ENCODE assay signal across 16 cellular contexts in the genomic region with DNA sequence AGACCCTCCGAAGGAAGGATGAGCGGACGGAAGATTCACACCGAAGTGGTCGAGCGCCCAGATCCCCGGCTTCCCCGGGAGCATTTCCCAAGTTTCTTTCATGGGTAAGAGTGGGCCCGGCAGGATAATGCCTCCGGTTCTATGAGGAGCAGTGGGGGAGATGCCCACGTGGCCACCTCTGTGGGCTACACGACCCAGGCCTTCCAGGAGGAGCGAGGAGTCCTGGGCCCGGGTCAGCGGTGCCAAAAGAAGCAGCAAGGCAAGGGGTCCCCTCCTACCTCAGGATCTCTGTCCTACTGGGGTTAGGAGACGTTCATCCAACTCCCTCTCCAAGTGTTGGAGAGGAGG.
"Had no signal": no experiment of that assay in that cellular context is flagged by ENCODE, and none has a peak within 500 bp of the region (broad histone marks: within the 10 kb centered on the region; RNA-seq: fewer than 3 reads in every experiment).

No MANE protein-coding gene starts in this region.

- DNase-seq: activated CD4-positive, alpha-beta memory T cell treated with anti-CD3 and anti-CD28 coated beads for 36 hours; activated CD4-positive, alpha-beta T cell treated with anti-CD3 and anti-CD28 coated beads for 36 hours; activated CD8-positive, alpha-beta memory T cell treated with anti-CD3 and anti-CD28 coated beads, Interleukin-2, amount 10 ng/mL, durations not matched to agents 7 days and 5 days; activated naive CD4-positive, alpha-beta T cell treated with anti-CD3 and anti-CD28 coated beads, Interleukin-2, amount 50 U/mL, for 16 hours; activated T-cell treated with anti-CD3 and anti-CD28 coated beads, Interleukin-2, amount 50 U/mL, for 1 hour; effector CD8-positive, alpha-beta T cell; foreskin melanocyte; mammary epithelial cell; stimulated activated CD4-positive, alpha-beta T cell treated with anti-CD3 and anti-CD28 coated beads, Interleukin-2, amount 100 ng/mL, for 48 hours; T-helper 17 cell; thyroid gland had no signal

- FAIRE-seq: colon, islet of Langerhans had no signal

- H3K36me3 ChIP-seq: heart left ventricle, thyroid gland, WERI-Rb-1 had no signal

- H3K27ac ChIP-seq: heart left ventricle, thyroid gland, WERI-Rb-1 had no signal

- H3K27me3 ChIP-seq: thyroid gland had no signal

- ATAC-seq: activated CD4-positive, alpha-beta T cell treated with anti-CD3 and anti-CD28 coated beads for 36 hours; activated CD8-positive, alpha-beta memory T cell treated with anti-CD3 and anti-CD28 coated beads, Interleukin-2, amount 10 ng/mL, durations not matched to agents 7 days and 5 days; stimulated activated memory B cell treated with anti-CD40 and anti-IgM and Interleukin-4, amounts not matched to agents 10 μg/mL and 1 μg/mL and 100 μg/mL, for 72 hours; T-helper 17 cell had no signal

- H3K9me3 ChIP-seq: heart left ventricle, thyroid gland had no signal
